In the genomic region with DNA sequence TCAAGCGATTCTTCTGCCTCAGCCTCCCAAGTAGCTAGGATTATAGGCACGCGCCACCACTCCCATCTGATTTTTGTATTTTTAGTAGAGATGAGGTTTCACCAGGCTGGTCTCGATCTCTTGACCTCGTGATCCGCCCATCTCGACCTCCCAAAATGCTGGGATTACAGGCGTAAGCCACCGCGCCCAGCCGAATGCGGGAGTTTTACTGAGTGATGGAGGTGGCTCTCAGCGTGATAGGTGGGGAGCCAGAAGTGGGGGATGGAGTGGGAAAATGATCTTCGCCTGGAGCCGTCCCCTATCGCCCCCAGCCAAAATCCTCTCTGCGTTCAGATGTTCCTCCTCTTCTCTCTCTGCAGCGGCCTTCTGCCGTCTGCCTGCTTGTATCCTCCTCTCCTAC, we compare ENCODE assay signal across 7 cellular contexts.
"Had no signal": no experiment of that assay in that cellular context is flagged by ENCODE, and none has a peak within 500 bp of the region (broad histone marks: within the 10 kb centered on the region; RNA-seq: fewer than 3 reads in every experiment).

No MANE protein-coding gene starts in this region.

- FAIRE-seq: G401.6, GM12878, GM12892, GM18507, GM19239 had no signal

- ATAC-seq: GM12878 had no signal

- DNase-seq: GDM1, GF-D8 had no signal

- H3K4me3 ChIP-seq: GM12878 had no signal
